2 cellular contexts compared by ENCODE assay signal in the genomic region with DNA sequence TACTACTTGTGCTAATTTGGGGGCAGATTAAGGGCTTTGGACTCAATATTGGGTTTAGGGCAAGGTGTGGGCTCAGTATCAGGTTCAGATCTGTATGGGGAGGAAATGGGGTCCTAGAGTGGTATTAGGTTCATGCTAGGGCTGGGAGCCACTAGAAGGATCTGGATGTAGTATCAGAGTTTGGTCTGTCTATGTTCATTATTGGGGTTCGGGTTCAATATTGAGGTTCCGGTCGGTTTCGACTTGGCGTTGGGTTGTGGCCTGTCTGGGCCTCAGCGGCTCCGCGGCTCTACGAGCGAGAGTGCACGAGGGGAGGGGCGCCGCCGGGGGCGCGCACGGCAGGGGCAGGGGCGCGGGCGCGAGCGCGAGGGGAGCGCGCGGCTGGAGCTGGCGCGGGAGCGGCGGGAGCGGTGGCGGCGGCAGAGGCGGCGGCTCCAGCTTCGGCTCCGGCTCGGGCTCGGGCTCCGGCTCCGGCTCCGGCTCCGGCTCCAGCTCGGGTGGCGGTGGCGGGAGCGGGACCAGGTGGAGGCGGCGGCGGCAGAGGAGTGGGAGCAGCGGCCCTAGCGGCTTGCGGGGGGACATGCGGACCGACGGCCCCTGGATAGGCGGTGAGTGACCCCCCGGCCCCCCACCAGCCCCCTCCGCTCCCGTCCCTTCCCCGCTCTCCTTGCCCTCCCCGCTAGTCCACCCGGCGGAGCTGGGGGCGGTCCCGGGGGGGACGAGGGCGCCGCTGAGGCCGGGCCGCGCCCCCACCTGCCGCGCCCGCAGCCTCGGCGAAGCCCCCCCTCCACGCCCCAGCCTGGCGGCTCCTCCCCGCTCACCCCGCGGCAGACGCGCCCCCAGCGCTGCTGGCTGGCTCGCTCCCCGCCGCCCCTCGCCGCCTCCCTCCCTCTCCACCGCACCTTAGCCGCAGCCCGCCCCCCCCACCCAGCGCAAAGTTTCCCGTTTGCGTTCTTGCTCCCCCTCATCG.
TF ChIP-seq lines count a peak whose summit lies in the region.

PTPRF (plus strand) TSS at position 401 of the 970 bp plus-strand sequence. CDS start 14,193 bp downstream, outside the sequence.

TF ChIP-seq in HEK293T, 16 proteins besides CTCF, POLR2A, EP300 and RAD21:
- TF ChIP-seq SUZ12 (IDR thresholded peaks at IDR 0.05) (no peak), LEF1 (IDR thresholded peaks at IDR 0.05; ENCODE audit: borderline replicate concordance) (no peak), FOXA1 (IDR thresholded peaks at IDR 0.05) (no peak), BHLHE40 (IDR thresholded peaks at IDR 0.05; ENCODE audit: borderline replicate concordance) (no peak), SP1 (IDR thresholded peaks at IDR 0.05) (no peak), PKNOX1 (IDR thresholded peaks at IDR 0.05) (no peak), ZNF384 (IDR thresholded peaks at IDR 0.05) (no peak), ARNT (IDR thresholded peaks at IDR 0.05) (no peak), TARDBP (IDR thresholded peaks at IDR 0.05) (no peak), ELF4 (IDR thresholded peaks at IDR 0.05) (no peak), NFRKB (IDR thresholded peaks at IDR 0.05) (no peak), CTBP1 (IDR thresholded peaks at IDR 0.05; ENCODE audit: borderline replicate concordance) (no peak), HDGF (IDR thresholded peaks at IDR 0.05; ENCODE audit: borderline replicate concordance) (no peak), L3MBTL2 (conservative IDR thresholded peaks at IDR 0.05) (no peak), FOXK2 (IDR thresholded peaks at IDR 0.05) (no peak)

TF ChIP-seq in GM12878, 131 proteins besides CTCF, POLR2A, EP300 and RAD21:
- TF ChIP-seq ATF7 (IDR thresholded peaks at IDR 0.05; ENCODE audit: low read depth) (no peak), BHLHE40 (IDR thresholded peaks at IDR 0.05; ENCODE audit: borderline replicate concordance in 1 of 2, low read depth in 2 of 2, low read length in 1 of 2) (peak in 1 of 2 experiments; percentile 35; a peak in 1 of 4 replicates), TCF7 (IDR thresholded peaks at IDR 0.05; ENCODE audit: borderline replicate concordance) (no peak), ZZZ3 (IDR thresholded peaks at IDR 0.05; ENCODE audit: control insufficient read depth, insufficient read length, low read depth) (no peak), STAT1 (conservative IDR thresholded peaks at IDR 0.05) (no peak), LARP7 (IDR thresholded peaks at IDR 0.05) (0 out of 2 replicates have a peak, but pooled peaks have one; percentile 37), ZNF24 (IDR thresholded peaks at IDR 0.05) (no peak), ZNF384 (IDR thresholded peaks at IDR 0.05; ENCODE audit: borderline replicate concordance, low read depth, low read length) (no peak), RCOR1 (conservative IDR thresholded peaks at IDR 0.05; ENCODE audit: low read depth, low read length) (no peak), SP1 (IDR thresholded peaks at IDR 0.05; ENCODE audit: low read depth, low read length) (no peak), NR2F1 (conservative IDR thresholded peaks at IDR 0.05) (0 out of 2 replicates have a peak, but pooled peaks have one; percentile 21), GATAD2B (conservative IDR thresholded peaks at IDR 0.05; ENCODE audit: low read depth) (0 out of 2 replicates have a peak, but pooled peaks have one; percentile 42), STAT3 (IDR thresholded peaks at IDR 0.05; ENCODE audit: low read depth, low read length) (no peak), IKZF2 (IDR thresholded peaks at IDR 0.05) (no peak), ZNF217 (IDR thresholded peaks at IDR 0.05) (no peak), BACH1 (IDR thresholded peaks at IDR 0.05; ENCODE audit: borderline replicate concordance) (no peak), TBL1XR1 (IDR thresholded peaks at IDR 0.05; ENCODE audit: low read depth, low read length) (no peak), IKZF1 (conservative IDR thresholded peaks at IDR 0.05) (0 out of 2 replicates have a peak, but pooled peaks have one; percentile 16), SPI1 (IDR thresholded peaks at IDR 0.05; ENCODE audit: borderline replicate concordance, insufficient read depth, low read depth, low read length) (no peak), DPF2 (IDR thresholded peaks at IDR 0.05) (no peak)
- TF ChIP-seq, protein P1, sequence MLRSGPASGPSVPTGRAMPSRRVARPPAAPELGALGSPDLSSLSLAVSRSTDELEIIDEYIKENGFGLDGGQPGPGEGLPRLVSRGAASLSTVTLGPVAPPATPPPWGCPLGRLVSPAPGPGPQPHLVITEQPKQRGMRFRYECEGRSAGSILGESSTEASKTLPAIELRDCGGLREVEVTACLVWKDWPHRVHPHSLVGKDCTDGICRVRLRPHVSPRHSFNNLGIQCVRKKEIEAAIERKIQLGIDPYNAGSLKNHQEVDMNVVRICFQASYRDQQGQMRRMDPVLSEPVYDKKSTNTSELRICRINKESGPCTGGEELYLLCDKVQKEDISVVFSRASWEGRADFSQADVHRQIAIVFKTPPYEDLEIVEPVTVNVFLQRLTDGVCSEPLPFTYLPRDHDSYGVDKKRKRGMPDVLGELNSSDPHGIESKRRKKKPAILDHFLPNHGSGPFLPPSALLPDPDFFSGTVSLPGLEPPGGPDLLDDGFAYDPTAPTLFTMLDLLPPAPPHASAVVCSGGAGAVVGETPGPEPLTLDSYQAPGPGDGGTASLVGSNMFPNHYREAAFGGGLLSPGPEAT (IDR thresholded peaks at IDR 0.05; ENCODE audit: low read depth): no peak
- TF ChIP-seq, protein P2, sequence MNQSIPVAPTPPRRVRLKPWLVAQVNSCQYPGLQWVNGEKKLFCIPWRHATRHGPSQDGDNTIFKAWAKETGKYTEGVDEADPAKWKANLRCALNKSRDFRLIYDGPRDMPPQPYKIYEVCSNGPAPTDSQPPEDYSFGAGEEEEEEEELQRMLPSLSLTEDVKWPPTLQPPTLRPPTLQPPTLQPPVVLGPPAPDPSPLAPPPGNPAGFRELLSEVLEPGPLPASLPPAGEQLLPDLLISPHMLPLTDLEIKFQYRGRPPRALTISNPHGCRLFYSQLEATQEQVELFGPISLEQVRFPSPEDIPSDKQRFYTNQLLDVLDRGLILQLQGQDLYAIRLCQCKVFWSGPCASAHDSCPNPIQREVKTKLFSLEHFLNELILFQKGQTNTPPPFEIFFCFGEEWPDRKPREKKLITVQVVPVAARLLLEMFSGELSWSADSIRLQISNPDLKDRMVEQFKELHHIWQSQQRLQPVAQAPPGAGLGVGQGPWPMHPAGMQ (IDR thresholded peaks at IDR 0.05; ENCODE audit: borderline replicate concordance): no peak
- TF ChIP-seq, protein P3, sequence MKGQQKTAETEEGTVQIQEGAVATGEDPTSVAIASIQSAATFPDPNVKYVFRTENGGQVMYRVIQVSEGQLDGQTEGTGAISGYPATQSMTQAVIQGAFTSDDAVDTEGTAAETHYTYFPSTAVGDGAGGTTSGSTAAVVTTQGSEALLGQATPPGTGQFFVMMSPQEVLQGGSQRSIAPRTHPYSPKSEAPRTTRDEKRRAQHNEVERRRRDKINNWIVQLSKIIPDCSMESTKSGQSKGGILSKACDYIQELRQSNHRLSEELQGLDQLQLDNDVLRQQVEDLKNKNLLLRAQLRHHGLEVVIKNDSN (IDR thresholded peaks at IDR 0.05; ENCODE audit: borderline replicate concordance, extremely low read length, insufficient read depth, low read depth, low read length): no peak
